Comparison of ENCODE assay signal across 8 cellular contexts in the genomic region with DNA sequence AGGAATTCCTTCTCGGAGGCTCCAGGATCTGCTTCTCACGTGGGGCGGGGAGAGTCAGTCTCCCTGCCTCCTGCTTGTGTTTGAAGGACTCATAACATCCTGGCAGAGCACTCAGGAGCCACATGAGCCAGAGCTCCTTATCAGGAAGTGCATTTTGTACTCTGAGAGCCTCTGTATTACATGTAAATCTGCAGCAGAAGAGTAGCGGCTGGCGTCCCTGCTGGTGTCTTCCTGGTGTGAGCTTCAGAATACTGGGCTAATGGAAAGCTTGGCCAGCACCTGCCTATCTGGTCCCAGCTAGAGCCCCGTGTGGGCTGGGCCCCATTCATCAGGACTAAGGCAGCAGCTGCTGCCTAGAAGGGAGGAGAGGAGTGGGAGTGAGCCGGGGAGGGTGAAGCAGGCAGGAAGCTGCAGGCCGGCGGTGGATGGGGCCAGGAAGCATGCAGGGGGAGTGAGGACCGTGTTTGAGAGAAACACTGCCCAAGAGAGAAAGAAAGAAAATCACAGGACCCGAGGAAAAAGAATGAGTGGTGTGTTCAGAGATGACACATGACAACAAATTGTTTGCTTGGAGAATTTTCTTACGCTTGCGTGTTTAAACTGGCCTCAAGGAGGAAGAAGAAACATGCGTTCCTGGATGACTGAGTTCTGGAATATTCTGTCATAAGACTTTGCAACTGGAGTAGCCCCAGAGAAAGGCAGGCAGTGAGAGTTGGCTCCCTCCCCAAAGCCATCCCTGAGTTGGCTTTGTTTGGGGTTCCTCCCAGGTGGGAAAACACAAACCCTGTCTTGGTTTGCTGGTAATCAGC. TPM values are rescaled to one million over a fixed set of nuclear protein-coding genes. Genes with fewer than 3 reads are reported as not detected.
DNase-seq lines count a peak whose midpoint lies in the region; ATAC-seq and TF ChIP-seq lines count a peak whose summit lies in the region.
"Not testable (repeated sequence)": the region's sequence is repeated elsewhere in the genome, so short reads cannot be mapped to it uniquely, and the experiment has no call there.

No MANE protein-coding gene starts in this region.

- H3K4me3 ChIP-seq in fibroblast of lung (replicated peaks in 1 of 4; ENCODE audit: control extremely low read depth in 1 of 4, insufficient read depth in 1 of 4, low read depth in 3 of 4, low read length in 4 of 4); mesodermal cell (ENCODE audit: extremely low read depth, insufficient read depth, low read length, poor library complexity, severe bottlenecking): not testable (repeated sequence)
- peak overlapping the region in 2 of 8 donors; percentile 10 to 30 for H3K4me3 ChIP-seq in spleen

- H3K9ac ChIP-seq in fibroblast of lung (ENCODE audit: insufficient read depth, low read length): not testable (repeated sequence)

- H3K4me2 ChIP-seq in fibroblast of lung (ENCODE audit: extremely low read depth, insufficient read depth, low read length): peak overlapping the region; percentile 59

- not testable (repeated sequence) for H3K36me3 ChIP-seq in fibroblast of lung (ENCODE audit: control insufficient read depth, insufficient read depth, low read length); mesodermal cell (ENCODE audit: control insufficient read depth, insufficient read depth, low read length); spleen

- peak; percentile 61 for ATAC-seq in GM21447 (IDR thresholded peaks at IDR 0.05; ENCODE audit: unreplicated experiment)
- ATAC-seq in HG03442 (IDR thresholded peaks at IDR 0.05; ENCODE audit: unreplicated experiment): peak; percentile 64

- not testable (repeated sequence) for TF ChIP-seq POLR2A in spleen (IDR thresholded peaks at IDR 0.05)

- not testable (repeated sequence) for H3K27me3 Mint-ChIP-seq in activated naive CD4-positive, alpha-beta T cell treated with anti-CD3 and anti-CD28 coated beads, Interleukin-2, amount 50 U/mL, for 24 hours

- DNase-seq in COLO829 (ENCODE audit: low spot score) (peak; percentile 40), NCI-H526 treated with DMSO at 0.1 percent for 48 hours (lab: John Stamatoyannopoulos, UW) (peak; percentile 22), fibroblast of lung (ENCODE audit: low read depth in 2 of 2) (peak; percentile 71 to 91), spleen (peak; percentile 73)

- not testable (repeated sequence) for H3K27me3 ChIP-seq in fibroblast of lung (ENCODE audit: control insufficient read depth, insufficient read depth, low read length)
- H3K27me3 ChIP-seq in spleen (replicated peaks in 1 of 7): peaks cover 0 to 10% (median 0%) of the 10 kb centered on the region in 7 donors

- intact Hi-C loops in spleen (cut with DNase I; ENCODE audit: low total_unique reads): not testable (repeated sequence)

- not testable (repeated sequence) for H3K4me1 Mint-ChIP-seq in activated naive CD4-positive, alpha-beta T cell treated with anti-CD3 and anti-CD28 coated beads, Interleukin-2, amount 50 U/mL, for 24 hours

- H2AFZ ChIP-seq in fibroblast of lung (ENCODE audit: low read length): not testable (repeated sequence)

- H3K4me1 ChIP-seq in fibroblast of lung (ENCODE audit: control insufficient read depth, extremely low read depth, insufficient read depth, low read length); mesodermal cell (ENCODE audit: control insufficient read depth, insufficient read depth, low read length, poor library complexity, severe bottlenecking): not testable (repeated sequence)
- H3K4me1 ChIP-seq in spleen: peaks cover 0 to 20% (median 6%) of the 10 kb centered on the region in 6 donors

- H3K27ac Mint-ChIP-seq in activated naive CD4-positive, alpha-beta T cell treated with anti-CD3 and anti-CD28 coated beads, Interleukin-2, amount 50 U/mL, for 24 hours: not testable (repeated sequence)

- not testable (repeated sequence) for H3K36me3 Mint-ChIP-seq in activated naive CD4-positive, alpha-beta T cell treated with anti-CD3 and anti-CD28 coated beads, Interleukin-2, amount 50 U/mL, for 24 hours

- H3K27ac ChIP-seq in fibroblast of lung (ENCODE audit: insufficient read depth, low read length) (peak overlapping the region; percentile 32), mesodermal cell (ENCODE audit: low read depth, low read length, severe bottlenecking) (peak overlapping the region; percentile 82), spleen (peak overlapping the region; percentile 42 to 83 (median 59))

- H3K79me2 ChIP-seq in fibroblast of lung (ENCODE audit: control insufficient read depth, insufficient read depth, low read length): not testable (repeated sequence)

- H4K20me1 ChIP-seq in fibroblast of lung (ENCODE audit: control insufficient read depth, extremely low read depth, insufficient read depth, low read length): not testable (repeated sequence)

- H3K4me3 Mint-ChIP-seq in activated naive CD4-positive, alpha-beta T cell treated with anti-CD3 and anti-CD28 coated beads, Interleukin-2, amount 50 U/mL, for 24 hours: peak overlapping the region; percentile 1

- H3K9me3 ChIP-seq in fibroblast of lung (ENCODE audit: control insufficient read depth, insufficient read depth, low read depth, low read length); mesodermal cell (ENCODE audit: control insufficient read depth, low read length); spleen: not testable (repeated sequence)

- not testable (repeated sequence) for TF ChIP-seq CTCF in fibroblast of lung (conservative IDR thresholded peaks at IDR 0.05 in 1 of 2, IDR thresholded peaks at IDR 0.05 in 1 of 2; ENCODE audit: low read depth in 1 of 2, low read length in 2 of 2); spleen (IDR thresholded peaks at IDR 0.05 in 8 of 11, conservative IDR thresholded peaks at IDR 0.05 in 3 of 11)

- 36 to 37% methylated on average over 10 to 12 of the region's 14 CpGs for WGBS in mesodermal cell (ENCODE audit: insufficient coverage in 2 of 2), 2 experiments
- 6 to 18% (median 9%) methylated on average over 14 of the region's 14 CpGs for WGBS in spleen, 5 donors

- not testable (repeated sequence) for H3K9me3 Mint-ChIP-seq in activated naive CD4-positive, alpha-beta T cell treated with anti-CD3 and anti-CD28 coated beads, Interleukin-2, amount 50 U/mL, for 24 hours

RNA-seq across cellular contexts. Expression of a gene that starts 41.3 kb away (rescaled TPM):
- total RNA-seq in fibroblast of lung (242 and 274 TPM in 2 replicates), spleen (10 to 100 TPM; 46.5 to 83.1 (median 59.6) TPM)
- polyA plus RNA-seq in fibroblast of lung (207 and 230 TPM in 2 replicates), spleen (10 to 100 TPM in 1 of 3 donors, 1 to 10 TPM in 2; 3.7 to 12.5 (median 5.0) TPM)
- 154 and 183 TPM in 2 replicates for polyA plus RNA-seq in fibroblast of lung (2012)
- 57.3 and 81.3 TPM in 2 replicates for polyA minus RNA-seq in fibroblast of lung (ENCODE audit: low replicate concordance)
- 47.4 TPM for polyA plus RNA-seq in mesodermal cell (2013, experiment 1 of 2)
- 47.6 TPM for polyA plus RNA-seq in mesodermal cell (2013, experiment 2 of 2)

Comparison
In these comparisons a context has a peak if more than half of its experiments do, and no peak if none do; other contexts are left out.
1. DNase-seq: peak in every context shown above with its lines; median percentile 81 in fibroblast of lung; 73 in spleen; 40 in COLO829; 22 in NCI-H526 treated with DMSO at 0.1 percent for 48 hours.
2. H3K27ac ChIP-seq: peak in every context shown above with its lines; median percentile 82 in mesodermal cell; 59 in spleen; 32 in fibroblast of lung.